ENCODE assay signal across 1 cellular context in the genomic region with DNA sequence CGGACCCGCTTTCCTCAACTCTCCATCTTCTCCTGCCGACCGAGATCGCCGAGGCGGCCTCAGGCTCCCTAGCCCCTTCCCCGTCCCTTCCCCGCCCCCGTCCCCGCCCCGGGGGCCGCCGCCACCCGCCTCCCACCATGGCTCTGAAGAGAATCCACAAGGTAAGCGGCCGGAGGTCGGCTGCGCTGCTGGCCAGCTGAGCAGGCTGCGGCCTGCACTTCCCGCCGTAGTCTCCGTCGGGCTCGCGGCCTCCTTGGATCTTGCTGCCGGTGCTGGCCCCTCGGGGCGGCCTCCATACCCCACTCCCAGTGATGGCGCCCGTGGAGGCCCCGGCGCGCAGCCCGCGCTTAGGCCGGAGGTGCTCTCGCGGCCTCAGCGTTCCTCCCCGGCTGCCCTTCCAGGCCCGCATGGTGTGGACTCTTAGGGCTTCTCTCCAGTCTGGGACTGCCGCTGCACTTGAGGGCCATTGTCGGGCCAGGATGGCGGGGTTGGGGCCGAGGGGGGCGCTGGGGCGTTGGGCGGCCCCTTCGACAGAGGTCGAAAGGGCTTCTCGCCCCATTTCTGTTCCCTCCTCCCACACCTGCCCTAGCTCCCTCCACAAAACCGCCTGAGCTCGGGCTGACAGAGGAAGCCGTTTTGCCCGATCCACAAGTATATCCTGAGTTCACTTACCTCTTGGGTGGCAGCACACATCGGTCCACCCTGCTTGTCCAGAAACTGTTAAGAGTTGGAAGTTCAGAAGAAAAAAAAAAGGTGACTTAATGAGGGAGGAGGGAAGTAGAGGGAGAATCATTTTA.
TF ChIP-seq lines count a peak whose summit lies in the region.

No MANE protein-coding gene starts in this region.

TF ChIP-seq in HepG2, 621 proteins besides CTCF, POLR2A, EP300 and RAD21 (continued from another document and continues in another):
- TF ChIP-seq, protein P1, sequence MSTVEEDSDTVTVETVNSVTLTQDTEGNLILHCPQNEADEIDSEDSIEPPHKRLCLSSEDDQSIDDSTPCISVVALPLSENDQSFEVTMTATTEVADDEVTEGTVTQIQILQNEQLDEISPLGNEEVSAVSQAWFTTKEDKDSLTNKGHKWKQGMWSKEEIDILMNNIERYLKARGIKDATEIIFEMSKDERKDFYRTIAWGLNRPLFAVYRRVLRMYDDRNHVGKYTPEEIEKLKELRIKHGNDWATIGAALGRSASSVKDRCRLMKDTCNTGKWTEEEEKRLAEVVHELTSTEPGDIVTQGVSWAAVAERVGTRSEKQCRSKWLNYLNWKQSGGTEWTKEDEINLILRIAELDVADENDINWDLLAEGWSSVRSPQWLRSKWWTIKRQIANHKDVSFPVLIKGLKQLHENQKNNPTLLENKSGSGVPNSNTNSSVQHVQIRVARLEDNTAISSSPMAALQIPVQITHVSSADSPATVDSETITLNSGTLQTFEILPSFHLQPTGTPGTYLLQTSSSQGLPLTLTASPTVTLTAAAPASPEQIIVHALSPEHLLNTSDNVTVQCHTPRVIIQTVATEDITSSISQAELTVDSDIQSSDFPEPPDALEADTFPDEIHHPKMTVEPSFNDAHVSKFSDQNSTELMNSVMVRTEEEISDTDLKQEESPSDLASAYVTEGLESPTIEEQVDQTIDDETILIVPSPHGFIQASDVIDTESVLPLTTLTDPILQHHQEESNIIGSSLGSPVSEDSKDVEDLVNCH (CRISPR knock-in tag; IDR thresholded peaks at IDR 0.05) = no peak
- TF ChIP-seq ZNF772 (CRISPR knock-in tag; IDR thresholded peaks at IDR 0.05) (no peak), ZNF20 (CRISPR knock-in tag; IDR thresholded peaks at IDR 0.05) (0 out of 2 replicates have a peak, but pooled peaks have one; percentile 42), MTF2 (CRISPR knock-in tag; IDR thresholded peaks at IDR 0.05; ENCODE audit: borderline replicate concordance) (no peak), ZKSCAN8 (CRISPR knock-in tag; IDR thresholded peaks at IDR 0.05; ENCODE audit: borderline replicate concordance) (no peak), ZNF207 (IDR thresholded peaks at IDR 0.05; ENCODE audit: borderline replicate concordance) (no peak), WIZ (CRISPR knock-in tag; IDR thresholded peaks at IDR 0.05) (no peak), ELF1 (CRISPR knock-in tag; IDR thresholded peaks at IDR 0.05) (0 out of 2 replicates have a peak, but pooled peaks have one; percentile 13), NR2F1 (CRISPR knock-in tag; IDR thresholded peaks at IDR 0.05) (peak in 1 of 2 experiments; percentile 32; a peak in 1 of 4 replicates), SAP130 (CRISPR knock-in tag; IDR thresholded peaks at IDR 0.05; ENCODE audit: low read depth) (0 out of 2 replicates have a peak, but pooled peaks have one; percentile 38), RBFOX2 (IDR thresholded peaks at IDR 0.05; ENCODE audit: low read depth, low read length) (peak; percentile 64; the same call in 1 of the 2 replicates), PAX8 (CRISPR knock-in tag; IDR thresholded peaks at IDR 0.05; ENCODE audit: borderline replicate concordance) (0 out of 2 replicates have a peak, but pooled peaks have one; percentile 53), KDM5B (CRISPR knock-in tag; IDR thresholded peaks at IDR 0.05; ENCODE audit: borderline replicate concordance) (peak; percentile 31; the same call in 1 of the 2 replicates), FOSL1 (CRISPR knock-in tag; IDR thresholded peaks at IDR 0.05; ENCODE audit: borderline replicate concordance) (peak; percentile 28; the same call in 1 of the 2 replicates), RFX5 (IDR thresholded peaks at IDR 0.05; ENCODE audit: low read depth, low read length) (no peak), NR1H2 (CRISPR knock-in tag; IDR thresholded peaks at IDR 0.05; ENCODE audit: borderline replicate concordance, low read depth) (0 out of 2 replicates have a peak, but pooled peaks have one; percentile 37), SAFB2 (CRISPR knock-in tag; IDR thresholded peaks at IDR 0.05; ENCODE audit: borderline replicate concordance, low read depth) (no peak), GATAD1 (CRISPR knock-in tag; IDR thresholded peaks at IDR 0.05) (0 out of 2 replicates have a peak, but pooled peaks have one; percentile 13), SMAD9 (CRISPR knock-in tag; IDR thresholded peaks at IDR 0.05) (no peak), TAF1 (CRISPR knock-in tag; IDR thresholded peaks at IDR 0.05) (peak; percentile 22; the same call in 1 of the 2 replicates), HOXA5 (CRISPR knock-in tag; IDR thresholded peaks at IDR 0.05) (0 out of 2 replicates have a peak, but pooled peaks have one; percentile 10), NFE2L1 (CRISPR knock-in tag; IDR thresholded peaks at IDR 0.05; ENCODE audit: borderline replicate concordance) (no peak), BCL6 (CRISPR knock-in tag; IDR thresholded peaks at IDR 0.05) (0 out of 2 replicates have a peak, but pooled peaks have one; percentile 6), KLF6 (CRISPR knock-in tag; IDR thresholded peaks at IDR 0.05) (no peak), ZNF34 (CRISPR knock-in tag; IDR thresholded peaks at IDR 0.05; ENCODE audit: borderline replicate concordance) (0 out of 2 replicates have a peak, but pooled peaks have one; percentile 15), ZNF260 (CRISPR knock-in tag; IDR thresholded peaks at IDR 0.05; ENCODE audit: borderline replicate concordance, low read depth) (no peak), AGO2 (optimal IDR thresholded peaks at IDR 0.05; ENCODE audit: low read depth, low read length) (peak; percentile 82), FOXA3 (CRISPR knock-in tag; IDR thresholded peaks at IDR 0.05) (no peak), SPEN (CRISPR knock-in tag; IDR thresholded peaks at IDR 0.05; ENCODE audit: low read depth) (peak; percentile 66; the same call in 1 of the 2 replicates)
- TF ChIP-seq, protein P2, sequence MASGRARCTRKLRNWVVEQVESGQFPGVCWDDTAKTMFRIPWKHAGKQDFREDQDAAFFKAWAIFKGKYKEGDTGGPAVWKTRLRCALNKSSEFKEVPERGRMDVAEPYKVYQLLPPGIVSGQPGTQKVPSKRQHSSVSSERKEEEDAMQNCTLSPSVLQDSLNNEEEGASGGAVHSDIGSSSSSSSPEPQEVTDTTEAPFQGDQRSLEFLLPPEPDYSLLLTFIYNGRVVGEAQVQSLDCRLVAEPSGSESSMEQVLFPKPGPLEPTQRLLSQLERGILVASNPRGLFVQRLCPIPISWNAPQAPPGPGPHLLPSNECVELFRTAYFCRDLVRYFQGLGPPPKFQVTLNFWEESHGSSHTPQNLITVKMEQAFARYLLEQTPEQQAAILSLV (CRISPR knock-in tag; IDR thresholded peaks at IDR 0.05; ENCODE audit: borderline replicate concordance) = 0 out of 2 replicates have a peak, but pooled peaks have one; percentile 25
- TF ChIP-seq, protein P3, sequence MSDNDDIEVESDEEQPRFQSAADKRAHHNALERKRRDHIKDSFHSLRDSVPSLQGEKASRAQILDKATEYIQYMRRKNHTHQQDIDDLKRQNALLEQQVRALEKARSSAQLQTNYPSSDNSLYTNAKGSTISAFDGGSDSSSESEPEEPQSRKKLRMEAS (IDR thresholded peaks at IDR 0.05) = no peak
- TF ChIP-seq, protein P4, sequence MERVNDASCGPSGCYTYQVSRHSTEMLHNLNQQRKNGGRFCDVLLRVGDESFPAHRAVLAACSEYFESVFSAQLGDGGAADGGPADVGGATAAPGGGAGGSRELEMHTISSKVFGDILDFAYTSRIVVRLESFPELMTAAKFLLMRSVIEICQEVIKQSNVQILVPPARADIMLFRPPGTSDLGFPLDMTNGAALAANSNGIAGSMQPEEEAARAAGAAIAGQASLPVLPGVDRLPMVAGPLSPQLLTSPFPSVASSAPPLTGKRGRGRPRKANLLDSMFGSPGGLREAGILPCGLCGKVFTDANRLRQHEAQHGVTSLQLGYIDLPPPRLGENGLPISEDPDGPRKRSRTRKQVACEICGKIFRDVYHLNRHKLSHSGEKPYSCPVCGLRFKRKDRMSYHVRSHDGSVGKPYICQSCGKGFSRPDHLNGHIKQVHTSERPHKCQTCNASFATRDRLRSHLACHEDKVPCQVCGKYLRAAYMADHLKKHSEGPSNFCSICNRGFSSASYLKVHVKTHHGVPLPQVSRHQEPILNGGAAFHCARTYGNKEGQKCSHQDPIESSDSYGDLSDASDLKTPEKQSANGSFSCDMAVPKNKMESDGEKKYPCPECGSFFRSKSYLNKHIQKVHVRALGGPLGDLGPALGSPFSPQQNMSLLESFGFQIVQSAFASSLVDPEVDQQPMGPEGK (CRISPR knock-in tag; IDR thresholded peaks at IDR 0.05) = 0 out of 2 replicates have a peak, but pooled peaks have one; percentile 41
- TF ChIP-seq, protein P5, sequence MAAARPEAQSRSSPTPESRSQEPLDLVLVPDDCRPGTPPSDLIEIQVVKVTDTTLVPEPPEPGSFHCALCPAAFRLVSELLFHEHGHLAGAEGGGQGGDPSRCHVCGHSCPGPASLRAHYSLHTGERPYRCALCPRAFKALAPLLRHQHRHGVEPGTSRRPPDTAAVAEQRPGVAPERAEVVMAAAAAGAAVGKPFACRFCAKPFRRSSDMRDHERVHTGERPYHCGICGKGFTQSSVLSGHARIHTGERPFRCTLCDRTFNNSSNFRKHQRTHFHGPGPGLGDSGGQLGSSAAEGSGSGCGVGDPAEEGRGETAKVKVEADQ (CRISPR knock-in tag; IDR thresholded peaks at IDR 0.05; ENCODE audit: borderline replicate concordance) = peak; percentile 4; the same call in 1 of the 2 replicates
- TF ChIP-seq, protein P6, sequence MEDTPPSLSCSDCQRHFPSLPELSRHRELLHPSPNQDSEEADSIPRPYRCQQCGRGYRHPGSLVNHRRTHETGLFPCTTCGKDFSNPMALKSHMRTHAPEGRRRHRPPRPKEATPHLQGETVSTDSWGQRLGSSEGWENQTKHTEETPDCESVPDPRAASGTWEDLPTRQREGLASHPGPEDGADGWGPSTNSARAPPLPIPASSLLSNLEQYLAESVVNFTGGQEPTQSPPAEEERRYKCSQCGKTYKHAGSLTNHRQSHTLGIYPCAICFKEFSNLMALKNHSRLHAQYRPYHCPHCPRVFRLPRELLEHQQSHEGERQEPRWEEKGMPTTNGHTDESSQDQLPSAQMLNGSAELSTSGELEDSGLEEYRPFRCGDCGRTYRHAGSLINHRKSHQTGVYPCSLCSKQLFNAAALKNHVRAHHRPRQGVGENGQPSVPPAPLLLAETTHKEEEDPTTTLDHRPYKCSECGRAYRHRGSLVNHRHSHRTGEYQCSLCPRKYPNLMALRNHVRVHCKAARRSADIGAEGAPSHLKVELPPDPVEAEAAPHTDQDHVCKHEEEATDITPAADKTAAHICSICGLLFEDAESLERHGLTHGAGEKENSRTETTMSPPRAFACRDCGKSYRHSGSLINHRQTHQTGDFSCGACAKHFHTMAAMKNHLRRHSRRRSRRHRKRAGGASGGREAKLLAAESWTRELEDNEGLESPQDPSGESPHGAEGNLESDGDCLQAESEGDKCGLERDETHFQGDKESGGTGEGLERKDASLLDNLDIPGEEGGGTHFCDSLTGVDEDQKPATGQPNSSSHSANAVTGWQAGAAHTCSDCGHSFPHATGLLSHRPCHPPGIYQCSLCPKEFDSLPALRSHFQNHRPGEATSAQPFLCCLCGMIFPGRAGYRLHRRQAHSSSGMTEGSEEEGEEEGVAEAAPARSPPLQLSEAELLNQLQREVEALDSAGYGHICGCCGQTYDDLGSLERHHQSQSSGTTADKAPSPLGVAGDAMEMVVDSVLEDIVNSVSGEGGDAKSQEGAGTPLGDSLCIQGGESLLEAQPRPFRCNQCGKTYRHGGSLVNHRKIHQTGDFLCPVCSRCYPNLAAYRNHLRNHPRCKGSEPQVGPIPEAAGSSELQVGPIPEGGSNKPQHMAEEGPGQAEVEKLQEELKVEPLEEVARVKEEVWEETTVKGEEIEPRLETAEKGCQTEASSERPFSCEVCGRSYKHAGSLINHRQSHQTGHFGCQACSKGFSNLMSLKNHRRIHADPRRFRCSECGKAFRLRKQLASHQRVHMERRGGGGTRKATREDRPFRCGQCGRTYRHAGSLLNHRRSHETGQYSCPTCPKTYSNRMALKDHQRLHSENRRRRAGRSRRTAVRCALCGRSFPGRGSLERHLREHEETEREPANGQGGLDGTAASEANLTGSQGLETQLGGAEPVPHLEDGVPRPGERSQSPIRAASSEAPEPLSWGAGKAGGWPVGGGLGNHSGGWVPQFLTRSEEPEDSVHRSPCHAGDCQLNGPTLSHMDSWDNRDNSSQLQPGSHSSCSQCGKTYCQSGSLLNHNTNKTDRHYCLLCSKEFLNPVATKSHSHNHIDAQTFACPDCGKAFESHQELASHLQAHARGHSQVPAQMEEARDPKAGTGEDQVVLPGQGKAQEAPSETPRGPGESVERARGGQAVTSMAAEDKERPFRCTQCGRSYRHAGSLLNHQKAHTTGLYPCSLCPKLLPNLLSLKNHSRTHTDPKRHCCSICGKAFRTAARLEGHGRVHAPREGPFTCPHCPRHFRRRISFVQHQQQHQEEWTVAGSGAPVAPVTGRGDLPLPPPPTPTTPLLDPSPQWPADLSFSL (CRISPR knock-in tag; IDR thresholded peaks at IDR 0.05) = no peak
- TF ChIP-seq, protein P7, sequence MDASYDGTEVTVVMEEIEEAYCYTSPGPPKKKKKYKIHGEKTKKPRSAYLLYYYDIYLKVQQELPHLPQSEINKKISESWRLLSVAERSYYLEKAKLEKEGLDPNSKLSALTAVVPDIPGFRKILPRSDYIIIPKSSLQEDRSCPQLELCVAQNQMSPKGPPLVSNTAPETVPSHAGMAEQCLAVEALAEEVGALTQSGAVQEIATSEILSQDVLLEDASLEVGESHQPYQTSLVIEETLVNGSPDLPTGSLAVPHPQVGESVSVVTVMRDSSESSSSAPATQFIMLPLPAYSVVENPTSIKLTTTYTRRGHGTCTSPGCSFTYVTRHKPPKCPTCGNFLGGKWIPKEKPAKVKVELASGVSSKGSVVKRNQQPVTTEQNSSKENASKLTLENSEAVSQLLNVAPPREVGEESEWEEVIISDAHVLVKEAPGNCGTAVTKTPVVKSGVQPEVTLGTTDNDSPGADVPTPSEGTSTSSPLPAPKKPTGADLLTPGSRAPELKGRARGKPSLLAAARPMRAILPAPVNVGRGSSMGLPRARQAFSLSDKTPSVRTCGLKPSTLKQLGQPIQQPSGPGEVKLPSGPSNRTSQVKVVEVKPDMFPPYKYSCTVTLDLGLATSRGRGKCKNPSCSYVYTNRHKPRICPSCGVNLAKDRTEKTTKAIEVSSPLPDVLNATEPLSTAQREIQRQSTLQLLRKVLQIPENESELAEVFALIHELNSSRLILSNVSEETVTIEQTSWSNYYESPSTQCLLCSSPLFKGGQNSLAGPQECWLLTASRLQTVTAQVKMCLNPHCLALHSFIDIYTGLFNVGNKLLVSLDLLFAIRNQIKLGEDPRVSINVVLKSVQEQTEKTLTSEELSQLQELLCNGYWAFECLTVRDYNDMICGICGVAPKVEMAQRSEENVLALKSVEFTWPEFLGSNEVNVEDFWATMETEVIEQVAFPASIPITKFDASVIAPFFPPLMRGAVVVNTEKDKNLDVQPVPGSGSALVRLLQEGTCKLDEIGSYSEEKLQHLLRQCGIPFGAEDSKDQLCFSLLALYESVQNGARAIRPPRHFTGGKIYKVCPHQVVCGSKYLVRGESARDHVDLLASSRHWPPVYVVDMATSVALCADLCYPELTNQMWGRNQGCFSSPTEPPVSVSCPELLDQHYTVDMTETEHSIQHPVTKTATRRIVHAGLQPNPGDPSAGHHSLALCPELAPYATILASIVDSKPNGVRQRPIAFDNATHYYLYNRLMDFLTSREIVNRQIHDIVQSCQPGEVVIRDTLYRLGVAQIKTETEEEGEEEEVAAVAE (CRISPR knock-in tag; IDR thresholded peaks at IDR 0.05; ENCODE audit: borderline replicate concordance) = 0 out of 2 replicates have a peak, but pooled peaks have one; percentile 50
- TF ChIP-seq, protein P8, sequence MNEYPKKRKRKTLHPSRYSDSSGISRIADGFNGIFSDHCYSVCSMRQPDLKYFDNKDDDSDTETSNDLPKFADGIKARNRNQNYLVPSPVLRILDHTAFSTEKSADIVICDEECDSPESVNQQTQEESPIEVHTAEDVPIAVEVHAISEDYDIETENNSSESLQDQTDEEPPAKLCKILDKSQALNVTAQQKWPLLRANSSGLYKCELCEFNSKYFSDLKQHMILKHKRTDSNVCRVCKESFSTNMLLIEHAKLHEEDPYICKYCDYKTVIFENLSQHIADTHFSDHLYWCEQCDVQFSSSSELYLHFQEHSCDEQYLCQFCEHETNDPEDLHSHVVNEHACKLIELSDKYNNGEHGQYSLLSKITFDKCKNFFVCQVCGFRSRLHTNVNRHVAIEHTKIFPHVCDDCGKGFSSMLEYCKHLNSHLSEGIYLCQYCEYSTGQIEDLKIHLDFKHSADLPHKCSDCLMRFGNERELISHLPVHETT (CRISPR knock-in tag; conservative IDR thresholded peaks at IDR 0.05) = 0 out of 2 replicates have a peak, but pooled peaks have one; percentile 43
